In the genomic region with DNA sequence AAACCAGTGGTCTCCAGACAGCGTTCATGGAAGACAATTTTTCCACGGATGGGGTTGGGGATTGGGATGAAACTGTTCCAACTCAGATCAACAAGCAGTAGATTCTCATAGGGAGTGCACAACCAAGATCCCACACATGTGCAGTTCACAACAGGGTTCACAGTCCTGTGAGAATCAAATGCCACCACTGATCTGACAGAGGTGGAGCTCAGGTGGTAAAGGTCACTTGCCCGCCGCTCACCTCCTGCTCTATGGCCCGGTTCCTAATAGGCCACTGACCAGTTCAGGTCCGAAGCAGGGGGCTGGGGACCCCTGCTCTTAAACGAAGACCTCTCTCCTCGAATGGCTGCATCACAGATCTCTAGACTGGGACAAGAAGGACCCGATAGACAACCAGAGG, we compare ENCODE assay signal across 16 cellular contexts. TPM values are rescaled to one million over a fixed set of nuclear protein-coding genes. Genes with fewer than 3 reads are reported as not detected.
"Had no signal": no experiment of that assay in that cellular context is flagged by ENCODE, and none has a peak within 500 bp of the region (broad histone marks: within the 10 kb centered on the region; RNA-seq: fewer than 3 reads in every experiment).

No MANE protein-coding gene starts in this region.

- H3K9me3 ChIP-seq: breast epithelium, ovary had no signal

- H3K4me3 ChIP-seq: breast epithelium, heart right ventricle, neural progenitor cell, ovary had no signal

- H3K36me3 ChIP-seq: breast epithelium, heart right ventricle, neural progenitor cell, ovary had no signal

- DNase-seq: activated CD4-positive, alpha-beta T cell treated with anti-CD3 and anti-CD28 coated beads, Interleukin-2, amount 10 ng/mL, durations not matched to agents 7 days and 5 days; activated CD8-positive, alpha-beta memory T cell treated with anti-CD3 and anti-CD28 coated beads for 24 hours; activated naive CD4-positive, alpha-beta T cell treated with anti-CD3 and anti-CD28 coated beads for 36 hours; activated naive CD8-positive, alpha-beta T cell treated with anti-CD3 and anti-CD28 coated beads, Interleukin-2, amount 50 U/mL, for 24 hours; cerebellar nuclear complex; heart right ventricle; islet precursor cell; left ventricle myocardium superior; ovary; stimulated activated CD4-positive, alpha-beta T cell treated with anti-CD3 and anti-CD28 coated beads, Interleukin-12 subunit alpha, Interleukin-12 subunit beta, amount 100 ng/mL, for 4 hours; stimulated activated CD4-positive, alpha-beta T cell treated with anti-CD3 and anti-CD28 coated beads, Interleukin-2, amount 100 ng/mL, for 24 hours had no signal

- ATAC-seq: activated naive CD8-positive, alpha-beta T cell treated with anti-CD3 and anti-CD28 coated beads, Interleukin-2, amount 50 U/mL, for 24 hours; left ventricle myocardium superior; sciatic nerve; stimulated activated effector memory CD8-positive, alpha-beta T cell treated with anti-CD3 and anti-CD28 coated beads, Interleukin-12 subunit alpha, Interleukin-12 subunit beta, amount 100 ng/mL, for 72 hours had no signal

- H3K27ac ChIP-seq: breast epithelium, neural progenitor cell, ovary had no signal

- H3K9ac ChIP-seq: neural progenitor cell had no signal

- FAIRE-seq: frontal cortex had no signal

- H3K27me3 ChIP-seq: breast epithelium, ovary had no signal

RNA-seq across cellular contexts. Expression of a gene that starts 46.8 kb away (rescaled TPM):
- total RNA-seq: activated CD4-positive, alpha-beta T cell treated with anti-CD3 and anti-CD28 coated beads, Interleukin-2, amount 10 ng/mL, durations not matched to agents 7 days and 5 days had no signal
